In genomic region chr2:30269114-30269770, GRCh38 we compare ENCODE assay signal across 7 cellular contexts. TPM values are rescaled to one million over a fixed set of nuclear protein-coding genes. Genes with fewer than 3 reads are reported as not detected.
DNase-seq lines count a peak whose midpoint lies in the region; ATAC-seq lines count a peak whose summit lies in the region.
"Not testable (repeated sequence)": the region's sequence is repeated elsewhere in the genome, so short reads cannot be mapped to it uniquely, and the experiment has no call there.

No MANE protein-coding gene starts in this region.

- H3K4me3 ChIP-seq in CD8-positive, alpha-beta memory T cell (ENCODE audit: low read length) = not testable (repeated sequence)

- H3K27ac ChIP-seq in CD8-positive, alpha-beta memory T cell (ENCODE audit: low read depth, low read length) = not testable (repeated sequence)

- peak overlapping the region in 7 of 8 donors; percentile 66 to 99 (median 79) for H3K27ac Mint-ChIP-seq in CD8-positive, alpha-beta memory T cell
- peak overlapping the region; percentile 35 for H3K27ac Mint-ChIP-seq in activated CD4-positive, alpha-beta T cell treated with anti-CD3 and anti-CD28 coated beads for 36 hours
- H3K27ac Mint-ChIP-seq in activated naive CD8-positive, alpha-beta T cell = peak overlapping the region; percentile 75
- H3K27ac Mint-ChIP-seq in effector memory CD8-positive, alpha-beta T cell = peak overlapping the region; percentile 49 to 96
- H3K27ac Mint-ChIP-seq in naive B cell = peak overlapping the region in 5 of 6 donors; percentile 35 to 81 (median 74)
- H3K27ac Mint-ChIP-seq in stimulated activated memory B cell treated with anti-CD40 and anti-IgM and Interleukin-4, amounts not matched to agents 10 μg/mL and 1 μg/mL and 100 μg/mL, for 72 hours = peak overlapping the region; percentile 39

- POLR2A ChIA-PET in CD8-positive, alpha-beta memory T cell (lab: Charles Lee) = not testable (repeated sequence)
- POLR2A ChIA-PET in activated CD4-positive, alpha-beta T cell treated with anti-CD3 and anti-CD28 coated beads for 36 hours (lab: Charles Lee) = interaction anchor here (0.7 kb wide), 1 partner anchor 21 kb away, joined by 3 read pairs; no protein-coding TSS in a partner anchor

- H3K36me3 Mint-ChIP-seq in CD8-positive, alpha-beta memory T cell; activated naive CD8-positive, alpha-beta T cell; effector memory CD8-positive, alpha-beta T cell (ENCODE audit: insufficient read depth); naive B cell; stimulated activated memory B cell treated with anti-CD40 and anti-IgM and Interleukin-4, amounts not matched to agents 10 μg/mL and 1 μg/mL and 100 μg/mL, for 72 hours: not testable (repeated sequence)
- peaks cover 15% of the 10 kb centered on the region for H3K36me3 Mint-ChIP-seq in activated CD4-positive, alpha-beta T cell treated with anti-CD3 and anti-CD28 coated beads for 36 hours (ENCODE audit: low read depth)

- peak overlapping the region in 2 of 7 donors; percentile 71 to 78 for H3K4me3 Mint-ChIP-seq in CD8-positive, alpha-beta memory T cell
- not testable (repeated sequence) for H3K4me3 Mint-ChIP-seq in activated CD4-positive, alpha-beta T cell treated with anti-CD3 and anti-CD28 coated beads for 36 hours; activated naive CD8-positive, alpha-beta T cell; effector memory CD8-positive, alpha-beta T cell; stimulated activated memory B cell treated with anti-CD40 and anti-IgM and Interleukin-4, amounts not matched to agents 10 μg/mL and 1 μg/mL and 100 μg/mL, for 72 hours
- H3K4me3 Mint-ChIP-seq in naive B cell = peak overlapping the region in 5 of 8 donors; percentile 18 to 81 (median 39)

- H3K36me3 ChIP-seq in CD8-positive, alpha-beta memory T cell (ENCODE audit: insufficient read depth, low read length) = not testable (repeated sequence)

- H3K4me1 Mint-ChIP-seq in CD8-positive, alpha-beta memory T cell = peaks cover 52 to 70% (median 61%) of the 10 kb centered on the region in 3 donors
- H3K4me1 Mint-ChIP-seq in activated CD4-positive, alpha-beta T cell treated with anti-CD3 and anti-CD28 coated beads for 36 hours = peaks cover 88% of the 10 kb centered on the region
- peaks cover 80% of the 10 kb centered on the region for H3K4me1 Mint-ChIP-seq in activated naive CD8-positive, alpha-beta T cell (ENCODE audit: low read depth)
- H3K4me1 Mint-ChIP-seq in effector memory CD8-positive, alpha-beta T cell (ENCODE audit: low read depth in 2 of 2) = peaks cover 38 to 53% of the 10 kb centered on the region in 2 donors
- H3K4me1 Mint-ChIP-seq in naive B cell = peaks cover 67 to 98% (median 87%) of the 10 kb centered on the region in 3 donors
- H3K4me1 Mint-ChIP-seq in stimulated activated memory B cell treated with anti-CD40 and anti-IgM and Interleukin-4, amounts not matched to agents 10 μg/mL and 1 μg/mL and 100 μg/mL, for 72 hours = peaks cover 85% of the 10 kb centered on the region

- peaks cover 45% of the 10 kb centered on the region for H3K4me1 ChIP-seq in CD8-positive, alpha-beta memory T cell (ENCODE audit: insufficient read depth, low read length)

- not testable (repeated sequence) for H3K27me3 ChIP-seq in CD8-positive, alpha-beta memory T cell (ENCODE audit: insufficient read depth, low read length, poor library complexity, severe bottlenecking)

- H3K9me3 ChIP-seq in CD8-positive, alpha-beta memory T cell (ENCODE audit: low read length) = not testable (repeated sequence)

- not testable (repeated sequence) for H3K9me3 Mint-ChIP-seq in CD8-positive, alpha-beta memory T cell; activated CD4-positive, alpha-beta T cell treated with anti-CD3 and anti-CD28 coated beads for 36 hours (ENCODE audit: low read depth); activated naive CD8-positive, alpha-beta T cell (ENCODE audit: low read depth); effector memory CD8-positive, alpha-beta T cell; naive B cell; stimulated activated memory B cell treated with anti-CD40 and anti-IgM and Interleukin-4, amounts not matched to agents 10 μg/mL and 1 μg/mL and 100 μg/mL, for 72 hours

- not testable (repeated sequence) for ATAC-seq in activated CD4-positive, alpha-beta T cell treated with anti-CD3 and anti-CD28 coated beads for 36 hours; effector memory CD8-positive, alpha-beta T cell (replicated peaks); naive B cell (ENCODE audit: low read depth in 2 of 2); stimulated activated memory B cell treated with anti-CD40 and anti-IgM and Interleukin-4, amounts not matched to agents 10 μg/mL and 1 μg/mL and 100 μg/mL, for 72 hours

- CTCF ChIA-PET in CD8-positive, alpha-beta memory T cell (lab: Charles Lee) = interaction anchor here (1.3 to 2.5 kb wide), 3 partner anchors 12 to 442 kb away, joined by 5 to 7 read pairs (median 5); no protein-coding TSS in a partner anchor
- CTCF ChIA-PET in activated CD4-positive, alpha-beta T cell treated with anti-CD3 and anti-CD28 coated beads for 36 hours (lab: Charles Lee) = interaction anchor here (0.6 to 5.6 kb wide), 5 partner anchors 31 to 104 kb away, joined by 3 to 36 read pairs (median 4); no protein-coding TSS in a partner anchor

- not testable (repeated sequence) for H3K27me3 Mint-ChIP-seq in CD8-positive, alpha-beta memory T cell; activated CD4-positive, alpha-beta T cell treated with anti-CD3 and anti-CD28 coated beads for 36 hours; activated naive CD8-positive, alpha-beta T cell; effector memory CD8-positive, alpha-beta T cell; naive B cell; stimulated activated memory B cell treated with anti-CD40 and anti-IgM and Interleukin-4, amounts not matched to agents 10 μg/mL and 1 μg/mL and 100 μg/mL, for 72 hours

- not testable (repeated sequence) for DNase-seq in CD8-positive, alpha-beta memory T cell; activated CD4-positive, alpha-beta T cell treated with anti-CD3 and anti-CD28 coated beads for 36 hours; effector memory CD8-positive, alpha-beta T cell; naive B cell
- peak; percentile 47 for DNase-seq in activated CD8-positive, alpha-beta memory T cell treated with anti-CD3 and anti-CD28 coated beads, Interleukin-2, amount 50 U/mL, for 48 hours

- intact Hi-C loops in activated CD4-positive, alpha-beta T cell treated with anti-CD3 and anti-CD28 coated beads for 36 hours (cut with DNase I, micrococcal nuclease) = loop anchor here (5.0 to 10.0 kb wide), 2 partner anchors 38 to 1824 kb away; no protein-coding TSS in a partner anchor

RNA-seq across cellular contexts. Expression of gene LBH, which starts 37.9 kb away (rescaled TPM):
- total RNA-seq in CD8-positive, alpha-beta memory T cell = 100 to 1,000 TPM; 115 to 121 TPM
- polyA plus RNA-seq in CD8-positive, alpha-beta memory T cell = 156 TPM
- 100 to 1,000 TPM in 1 of 2 experiments, 10 to 100 TPM in 1; 89.6 to 108 TPM for total RNA-seq in activated CD4-positive, alpha-beta T cell treated with anti-CD3 and anti-CD28 coated beads for 36 hours
- 100 to 1,000 TPM; 191 to 297 (median 221) TPM for polyA plus RNA-seq in naive B cell (ENCODE audit: low read depth in 6 of 6)
